In the genomic region with DNA sequence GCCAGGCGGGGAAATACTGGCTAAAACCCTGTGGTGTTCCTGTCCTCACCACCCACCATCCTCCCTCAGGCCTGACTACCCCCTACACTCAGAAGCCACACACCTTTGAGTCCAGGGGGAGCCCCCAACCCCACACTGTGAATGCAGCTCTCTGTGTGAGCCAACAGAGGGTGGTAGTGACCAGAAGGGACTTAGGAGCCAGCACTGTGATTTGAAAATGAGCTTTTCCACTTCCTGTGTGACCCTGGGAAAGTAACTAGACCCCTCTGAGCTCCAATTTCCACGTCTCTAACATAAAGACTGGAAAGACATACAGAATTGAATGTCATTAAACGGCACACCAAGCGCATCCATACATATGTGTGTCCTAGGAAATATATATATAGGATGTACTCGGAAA, we compare ENCODE assay signal across 14 cellular contexts. TPM values are rescaled to one million over a fixed set of nuclear protein-coding genes. Genes with fewer than 3 reads are reported as not detected.
DNase-seq lines count a peak whose midpoint lies in the region; ATAC-seq, FAIRE-seq and TF ChIP-seq lines count a peak whose summit lies in the region.
"Had no signal": no experiment of that assay in that cellular context is flagged by ENCODE, and none has a peak within 500 bp of the region (broad histone marks: within the 10 kb centered on the region; RNA-seq: fewer than 3 reads in every experiment).

No MANE protein-coding gene starts in this region.

- H3K4me1 ChIP-seq in Panc1 (ENCODE audit: control insufficient read depth, insufficient read depth, low read length) (no peaks in the 10 kb centered on the region), keratinocyte (ENCODE audit: control insufficient read depth, extremely low read depth, insufficient read depth, low read length) (peaks cover 6% of the 10 kb centered on the region), uterus (no peaks in the 10 kb centered on the region), tibial artery (no peaks in the 10 kb centered on the region)
- H3K4me1 ChIP-seq: transverse colon had no signal

- no peak overlapping the region for H2AFZ ChIP-seq in keratinocyte (ENCODE audit: control insufficient read depth, low read length)

- dilution Hi-C loops in keratinocyte (cut with MboI; ENCODE audit: extremely low pct_ligation_motif_present, low sequenced_read_pairs) = no loop called here

- H3K4me3 ChIP-seq in Panc1 (ENCODE audit: low read depth in 2 of 2, low read length in 2 of 2) (no peak overlapping the region), keratinocyte (ENCODE audit: control insufficient read depth in 2 of 3, extremely low read depth in 1 of 3, insufficient read depth in 2 of 3, low read depth in 1 of 3, low read length in 3 of 3) (no peak overlapping the region), uterus (no peak overlapping the region), tibial artery (no peak overlapping the region)
- H3K4me3 ChIP-seq: transverse colon had no signal

- in situ Hi-C loops in Panc1 (cut with HindIII; ENCODE audit: low pct_unique_long_range_greater_than_20kb, low sequenced_read_pairs) = no loop called here

- BruUV-seq in Panc1 (replicated peaks; lab: Mats Ljungman, UMichigan) = no TSS peak

- peak; percentile 45; the same call in 1 of the 2 replicates for ATAC-seq in Panc1

- no peak overlapping the region for H3K27ac ChIP-seq in Panc1 (ENCODE audit: low read length)
- no peak overlapping the region for H3K27ac ChIP-seq in keratinocyte (ENCODE audit: control insufficient read depth, insufficient read depth, low read length)
- H3K27ac ChIP-seq in uterus = no peak overlapping the region
- no peak overlapping the region for H3K27ac ChIP-seq in tibial artery
- H3K27ac ChIP-seq: 22Rv1, transverse colon had no signal

- POLR2A ChIA-PET in Panc1 (lab: Charles Lee) = no interaction called here

- DNase-seq in DMS 273 (lab: John Stamatoyannopoulos, UW; ENCODE audit: unreplicated experiment) (peak; percentile 19), DMS 273 treated with DMSO at 0.1 percent for 48 hours (lab: John Stamatoyannopoulos, UW) (no peak), GM10266 (ENCODE audit: extremely low spot score) (no peak), Panc1 (ENCODE audit: low read depth, low spot score) (no peak), keratinocyte (ENCODE audit: low read depth, low spot score) (no peak), uterus (no peak), retina (no peak), tibial artery (no peak)
- DNase-seq: activated CD4-positive, alpha-beta T cell treated with anti-CD3 and anti-CD28 coated beads, Interleukin-2, amount 10 ng/mL, durations not matched to agents 24 days and 14 days; CD8-positive, alpha-beta memory T cell; GDM1; NCI-H226; transverse colon had no signal

- TF ChIP-seq POLR2A in uterus (IDR thresholded peaks at IDR 0.05) = no peak

- H3K9ac ChIP-seq in keratinocyte (ENCODE audit: control insufficient read depth, extremely low read depth, insufficient read depth, low read length) = no peak overlapping the region

- H3K36me3 ChIP-seq in Panc1 (ENCODE audit: control insufficient read depth, insufficient read depth, low read length) (no peaks in the 10 kb centered on the region), keratinocyte (ENCODE audit: control insufficient read depth in 2 of 2, extremely low read depth in 1 of 2, insufficient read depth in 2 of 2, low read length in 2 of 2) (no peaks in the 10 kb centered on the region), uterus (no peaks in the 10 kb centered on the region), tibial artery (no peaks in the 10 kb centered on the region)
- H3K36me3 ChIP-seq: transverse colon had no signal

- H3K9me1 ChIP-seq in keratinocyte (ENCODE audit: control insufficient read depth, extremely low read depth, insufficient read depth, low read length) = no peaks in the 10 kb centered on the region

- FAIRE-seq in keratinocyte (lab: Jason Lieb, UNC) = no peak

- no peak overlapping the region for H3K4me2 ChIP-seq in keratinocyte (ENCODE audit: control insufficient read depth, extremely low read depth, insufficient read depth, low read depth, low read length)

- no peaks in the 10 kb centered on the region for H3K9me3 ChIP-seq in Panc1 (ENCODE audit: control insufficient read depth, insufficient read depth, low read depth, low read length)
- no peaks in the 10 kb centered on the region for H3K9me3 ChIP-seq in keratinocyte (ENCODE audit: control insufficient read depth, low read depth, low read length)
- H3K9me3 ChIP-seq in uterus = no peaks in the 10 kb centered on the region
- no peaks in the 10 kb centered on the region for H3K9me3 ChIP-seq in tibial artery
- H3K9me3 ChIP-seq: transverse colon had no signal

- peak; percentile 45 for TF ChIP-seq CTCF in GM10266 (IDR thresholded peaks at IDR 0.05; ENCODE audit: control insufficient read depth, insufficient read depth, low read depth, missing control alignments)
- no peak for TF ChIP-seq CTCF in Panc1 (IDR thresholded peaks at IDR 0.05)
- peak in 2 of 3 experiments; percentile 14 to 33 for TF ChIP-seq CTCF in keratinocyte (optimal IDR thresholded peaks at IDR 0.05 in 1 of 3, IDR thresholded peaks at IDR 0.05 in 1 of 3, conservative IDR thresholded peaks at IDR 0.05 in 1 of 3; ENCODE audit: extremely low read depth in 1 of 3, insufficient read depth in 2 of 3, low read length in 3 of 3)
- no peak for TF ChIP-seq CTCF in uterus (IDR thresholded peaks at IDR 0.05)
- TF ChIP-seq CTCF in tibial artery (IDR thresholded peaks at IDR 0.05) = no peak

- H4K20me1 ChIP-seq in keratinocyte (ENCODE audit: control insufficient read depth, extremely low read depth, insufficient read depth, low read length) = peaks cover 3% of the 10 kb centered on the region

- H3K79me2 ChIP-seq in keratinocyte (ENCODE audit: control insufficient read depth, insufficient read depth, low read length) = no peaks in the 10 kb centered on the region

- intact Hi-C loops in Panc1 (cut with micrococcal nuclease; ENCODE audit: unreplicated experiment) = no loop called here
- intact Hi-C loops in uterus (cut with DNase I; ENCODE audit: low total_unique reads) = no loop called here
- intact Hi-C loops in tibial artery (cut with DNase I; ENCODE audit: low total_unique reads) = no loop called here

- CTCF ChIA-PET in Panc1 (lab: Charles Lee) = no interaction called here

- H3K27me3 ChIP-seq in Panc1 (ENCODE audit: control insufficient read depth, insufficient read depth, low read length) = 0 out of 2 replicates have a peak, but pooled peaks cover 4% of the 10 kb centered on the region
- no peaks in the 10 kb centered on the region for H3K27me3 ChIP-seq in keratinocyte (ENCODE audit: control insufficient read depth, extremely low read depth, insufficient read depth, low read length)
- H3K27me3 ChIP-seq in uterus = no peaks in the 10 kb centered on the region
- peaks cover 0 to 11% of the 10 kb centered on the region in 2 donors for H3K27me3 ChIP-seq in tibial artery
- H3K27me3 ChIP-seq: transverse colon had no signal

RNA-seq across cellular contexts. Expression of a gene that starts 58.7 kb away (rescaled TPM):
- total RNA-seq in Panc1 (2021; ENCODE audit: unreplicated experiment) = 0.41 TPM
- 0.39 TPM for polyA plus RNA-seq in Panc1 (2012; ENCODE audit: insufficient read length)
- 1.8 to 4.5 TPM (median 2.8 TPM) in 3 replicates for polyA plus RNA-seq in keratinocyte
- 3.7 TPM for polyA plus RNA-seq in keratinocyte (2011; ENCODE audit: low read depth)
- polyA plus RNA-seq in keratinocyte (2011; cell fraction: cytosol; rRNA removed) = 1.5 and 3.2 TPM in 2 replicates
- 19.9 and 28.4 TPM in 2 replicates for polyA plus RNA-seq in keratinocyte (2011; cell fraction: nucleus; rRNA removed)
- 7.8 and 12.4 TPM in 2 replicates for polyA plus RNA-seq in keratinocyte (2012; ENCODE audit: low replicate concordance)
- polyA minus RNA-seq in keratinocyte = 7.4 to 36.6 TPM (median 10.1 TPM) in 3 replicates
- 14.6 TPM for polyA minus RNA-seq in keratinocyte (2011; cell fraction: cytosol; rRNA and poly(A)+ RNA removed)
- 54.6 and 59.8 TPM in 2 replicates for polyA minus RNA-seq in keratinocyte (2011; cell fraction: nucleus; rRNA and poly(A)+ RNA removed)
- 1 to 10 TPM in 2 of 4 donors, not detected in 2; 1.1 to 5.0 TPM for total RNA-seq in uterus

Comparison
In these comparisons a context has a peak if more than half of its experiments do, and no peak if none do; other contexts are left out.
1. CTCF ChIP-seq: peak in GM10266 (single experiment) and keratinocyte (2 of 3); none in Panc1 (single experiment), uterus (0 of 4) and tibial artery (0 of 2).